In genomic region chr13:79989251-79989661, GRCh38 we compare ENCODE assay signal across 19 cellular contexts.
DNase-seq lines count a peak whose midpoint lies in the region; ATAC-seq and TF ChIP-seq lines count a peak whose summit lies in the region.
"Had no signal": no experiment of that assay in that cellular context is flagged by ENCODE, and none has a peak within 500 bp of the region (broad histone marks: within the 10 kb centered on the region; RNA-seq: fewer than 3 reads in every experiment).

No MANE protein-coding gene starts in this region.

- H4K20me1 ChIP-seq in fibroblast of lung (ENCODE audit: control insufficient read depth, extremely low read depth, insufficient read depth, low read length) = no peaks in the 10 kb centered on the region
- no peaks in the 10 kb centered on the region for H4K20me1 ChIP-seq in osteoblast (ENCODE audit: insufficient read depth, low read length)

- no peak overlapping the region for H3K4me3 ChIP-seq in fibroblast of lung (replicated peaks in 1 of 4; ENCODE audit: control extremely low read depth in 1 of 4, insufficient read depth in 1 of 4, low read depth in 3 of 4, low read length in 4 of 4)
- no peak overlapping the region for H3K4me3 ChIP-seq in osteoblast (ENCODE audit: insufficient read depth, low read length)
- H3K4me3 ChIP-seq: suprapubic skin had no signal

- TF ChIP-seq CTCF in fibroblast of lung (conservative IDR thresholded peaks at IDR 0.05 in 1 of 2, IDR thresholded peaks at IDR 0.05 in 1 of 2; ENCODE audit: low read depth in 1 of 2, low read length in 2 of 2) = no peak
- no peak for TF ChIP-seq CTCF in osteoblast (IDR thresholded peaks at IDR 0.05; ENCODE audit: extremely low read depth, low read depth, low read length)

- H3K9me3 ChIP-seq in fibroblast of lung (ENCODE audit: control insufficient read depth, insufficient read depth, low read depth, low read length) (no peaks in the 10 kb centered on the region), osteoblast (ENCODE audit: low read depth, low read length) (no peaks in the 10 kb centered on the region)
- H3K9me3 ChIP-seq: BE2C, suprapubic skin had no signal

- peak; percentile 7 for DNase-seq in Daoy (ENCODE audit: low read depth)
- peak; percentile 91 for DNase-seq in M059J (ENCODE audit: low read depth)
- DNase-seq in fibroblast of lung (ENCODE audit: low read depth in 2 of 2) = peak in 1 of 2 donors; percentile 44
- no peak for DNase-seq in osteoblast (ENCODE audit: insufficient read length, low spot score, missing footprints)
- no peak for DNase-seq in NCI-H69 (lab: John Stamatoyannopoulos, UW)
- no peak for DNase-seq in COLO829 (ENCODE audit: low spot score)
- no peak for DNase-seq in stimulated activated naive CD4-positive, alpha-beta T cell (lab: John Stamatoyannopoulos, UW)
- DNase-seq: BE2C; effector memory CD4-positive, alpha-beta T cell; left ventricle myocardium superior; naive thymus-derived CD8-positive, alpha-beta T cell; NCI-H187; NCI-H446; stimulated activated CD4-positive, alpha-beta T cell treated with anti-CD3 and anti-CD28 coated beads, Interleukin-4, amount 100 ng/mL, for 24 hours; T-helper 17 cell had no signal

- ATAC-seq in GM21786 (IDR thresholded peaks at IDR 0.05; ENCODE audit: unreplicated experiment) = no peak
- ATAC-seq: activated T-helper 17 cell treated with anti-CD3 and anti-CD28 coated beads, Interleukin-2, amount 50 U/mL, for 72 hours; left ventricle myocardium superior; naive thymus-derived CD8-positive, alpha-beta T cell; Right ventricle myocardium inferior; T-helper 17 cell had no signal

- H3K79me2 ChIP-seq in fibroblast of lung (ENCODE audit: control insufficient read depth, insufficient read depth, low read length) = no peaks in the 10 kb centered on the region
- H3K79me2 ChIP-seq in osteoblast (ENCODE audit: insufficient read depth, low read length) = no peaks in the 10 kb centered on the region

- H2AFZ ChIP-seq in fibroblast of lung (ENCODE audit: low read length) = no peak overlapping the region
- H2AFZ ChIP-seq in osteoblast (ENCODE audit: low read length) = no peak overlapping the region

- H3K9ac ChIP-seq in fibroblast of lung (ENCODE audit: insufficient read depth, low read length) = no peak overlapping the region

- peaks cover 9% of the 10 kb centered on the region for H3K4me1 ChIP-seq in fibroblast of lung (ENCODE audit: control insufficient read depth, extremely low read depth, insufficient read depth, low read length)
- H3K4me1 ChIP-seq in osteoblast (ENCODE audit: insufficient read depth, low read length) = peaks cover 17% of the 10 kb centered on the region
- H3K4me1 ChIP-seq: BE2C had no signal

- H3K27me3 ChIP-seq in fibroblast of lung (ENCODE audit: control insufficient read depth, insufficient read depth, low read length) (no peaks in the 10 kb centered on the region), osteoblast (ENCODE audit: insufficient read depth, low read length) (no peaks in the 10 kb centered on the region)
- H3K27me3 ChIP-seq: BE2C, suprapubic skin had no signal

- H3K4me2 ChIP-seq in fibroblast of lung (ENCODE audit: extremely low read depth, insufficient read depth, low read length) (no peak overlapping the region), osteoblast (ENCODE audit: insufficient read depth, low read length) (no peak overlapping the region)

- H3K36me3 ChIP-seq in fibroblast of lung (ENCODE audit: control insufficient read depth, insufficient read depth, low read length) (no peaks in the 10 kb centered on the region), osteoblast (ENCODE audit: insufficient read depth, low read length) (no peaks in the 10 kb centered on the region)
- H3K36me3 ChIP-seq: BE2C, suprapubic skin had no signal

- H3K27ac ChIP-seq in fibroblast of lung (ENCODE audit: insufficient read depth, low read length) (peak overlapping the region; percentile 41), osteoblast (ENCODE audit: low read depth, low read length) (peak overlapping the region; percentile 34)
- H3K27ac ChIP-seq: suprapubic skin had no signal

Comparison
In these comparisons a context has a peak if more than half of its experiments do, and no peak if none do; other contexts are left out.
1. DNase-seq: peak in Daoy (single experiment) and M059J (single experiment); none in osteoblast (single experiment), NCI-H69 (single experiment), COLO829 (single experiment) and stimulated activated naive CD4-positive, alpha-beta T cell (0 of 6).